Comparison of ENCODE assay signal across 8 cellular contexts in genomic region chr14:70665448-70666363, GRCh38. TPM values are rescaled to one million over a fixed set of nuclear protein-coding genes. Genes with fewer than 3 reads are reported as not detected.
A peak's percentile ranks its signal among the peaks of the same experiment; 100 is the strongest.
DNase-seq lines count a peak whose midpoint lies in the region; ATAC-seq and TF ChIP-seq lines count a peak whose summit lies in the region.

No MANE protein-coding gene starts in this region.

- TF ChIP-seq CTCF in epithelial cell of esophagus (IDR thresholded peaks at IDR 0.05; ENCODE audit: insufficient read depth, low read depth, low read length, missing control alignments): no peak
- no peak for TF ChIP-seq CTCF in transverse colon (IDR thresholded peaks at IDR 0.05)

- no peak for TF ChIP-seq POLR2A in transverse colon (IDR thresholded peaks at IDR 0.05)

- 56 to 70% methylated on average over 2 to 8 of the region's 8 CpGs for WGBS in transverse colon (ENCODE audit: low coverage in 1 of 2), 2 donors

- H3K4me3 ChIP-seq in epithelial cell of esophagus (ENCODE audit: low read length) (no peak overlapping the region), transverse colon (no peak overlapping the region)

- peaks cover 0 to 17% (median 14%) of the 10 kb centered on the region in 4 donors for H3K4me1 ChIP-seq in transverse colon

- H3K36me3 ChIP-seq in transverse colon: no peaks in the 10 kb centered on the region

- DNase-seq in AG08395 (ENCODE audit: low spot score): peak; percentile 52
- DNase-seq in NCI-H2196 (lab: John Stamatoyannopoulos, UW; ENCODE audit: unreplicated experiment): peak; percentile 84
- peak; percentile 92 for DNase-seq in epithelial cell of esophagus (ENCODE audit: low read depth)
- peak; percentile 84 for DNase-seq in transverse colon
- no peak for DNase-seq in stimulated activated CD4-positive, alpha-beta T cell treated with anti-CD3 and anti-CD28 coated beads, Interleukin-12 subunit alpha, Interleukin-12 subunit beta, amount 100 ng/mL, for 4 hours
- no peak for DNase-seq in sciatic nerve (ENCODE audit: low spot score)

- H3K27ac ChIP-seq in transverse colon: peak overlapping the region; percentile 15 to 41 (median 32)

- in situ Hi-C loops in transverse colon (cut with MboI; ENCODE audit: low pct_ligation_motif_present in 1 of 4, low pct_unique_long_range_greater_than_20kb in 1 of 4, low sequenced_read_pairs in 3 of 4): no loop called here

- no peaks in the 10 kb centered on the region for H3K27me3 ChIP-seq in transverse colon

- no peak for TF ChIP-seq EP300 in transverse colon (IDR thresholded peaks at IDR 0.05; ENCODE audit: low read depth)

- intact Hi-C loops in transverse colon (cut with DNase I; ENCODE audit: low total_unique reads) (no loop called here), sciatic nerve (cut with DNase I) (no loop called here)

- ATAC-seq in GM18867 (IDR thresholded peaks at IDR 0.05; ENCODE audit: unreplicated experiment) (peak; percentile 50), HG02973 (IDR thresholded peaks at IDR 0.05; ENCODE audit: unreplicated experiment) (peak; percentile 49), sciatic nerve (no peak)

- no peaks in the 10 kb centered on the region for H3K9me3 ChIP-seq in transverse colon

RNA-seq across cellular contexts. Expression of gene TTC9, which starts 24.0 kb away (rescaled TPM):
- total RNA-seq in transverse colon (1 to 10 TPM in 1 of 4 donors, under 1 TPM in 1, not detected in 2; 0.41 to 1.3 TPM), sciatic nerve (11.1 TPM)

Comparison
In these comparisons a context has a peak if more than half of its experiments do, and no peak if none do; other contexts are left out.
1. DNase-seq: peak in AG08395 (single experiment), NCI-H2196 (single experiment), epithelial cell of esophagus (single experiment) and transverse colon (single experiment); none in stimulated activated CD4-positive, alpha-beta T cell treated with anti-CD3 and anti-CD28 coated beads, Interleukin-12 subunit alpha, Interleukin-12 subunit beta, amount 100 ng/mL, for 4 hours (single experiment) and sciatic nerve (single experiment).